ENCODE assay signal across 8 cellular contexts in the genomic region with DNA sequence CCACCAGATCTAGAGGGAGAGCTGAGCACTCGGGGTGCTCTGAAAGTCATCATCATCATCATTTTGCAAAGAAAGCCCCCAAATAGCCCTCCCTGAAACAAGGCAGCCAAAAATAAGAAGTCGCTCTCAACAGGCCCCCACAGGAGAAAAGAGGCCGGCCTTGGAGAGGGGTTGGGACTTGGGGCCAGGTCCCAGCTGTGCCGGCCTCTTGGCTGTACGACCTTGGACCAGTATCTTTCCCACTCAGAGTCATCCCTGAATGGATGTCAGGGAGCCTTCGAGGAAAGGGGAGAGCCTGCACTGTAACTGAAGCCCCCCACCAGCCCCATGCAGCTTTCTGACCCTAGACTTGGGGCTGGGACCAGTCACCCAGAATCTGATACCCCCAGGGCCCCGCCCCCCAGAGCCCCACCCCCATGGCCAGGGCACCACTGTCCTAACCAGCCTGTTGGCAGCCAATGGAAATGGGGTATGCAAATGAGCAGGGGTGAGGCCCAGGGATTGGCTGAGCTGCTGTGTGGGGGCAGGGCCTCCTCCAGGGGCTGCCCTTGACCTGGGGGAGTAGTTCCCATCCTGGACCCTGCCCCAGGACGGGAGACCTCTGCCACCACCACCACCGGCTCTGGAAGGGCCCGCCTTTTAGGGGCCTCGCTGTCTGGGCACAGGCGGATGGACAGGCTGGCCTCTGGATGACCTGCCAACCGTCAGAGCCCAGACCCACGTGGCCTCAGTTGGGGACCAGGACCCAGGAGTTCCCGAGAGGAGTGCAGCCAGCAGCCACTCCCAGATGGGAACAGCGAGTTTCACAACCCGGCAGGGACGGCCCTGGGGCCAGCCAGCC. TPM values are rescaled to one million over a fixed set of nuclear protein-coding genes. Genes with fewer than 3 reads are reported as not detected.
DNase-seq lines count a peak whose midpoint lies in the region; ATAC-seq and TF ChIP-seq lines count a peak whose summit lies in the region.

No MANE protein-coding gene starts in this region.

- H3K9me3 Mint-ChIP-seq in Caco-2 (ENCODE audit: unreplicated experiment) (no peaks in the 10 kb centered on the region), activated B cell treated with CpG ODN at 0.5 μM for 24 hours (no peaks in the 10 kb centered on the region)

- no TSS peak for BruUV-seq in Caco-2 (replicated peaks; lab: Mats Ljungman, UMichigan)

- H3K36me3 Mint-ChIP-seq in Caco-2 (ENCODE audit: insufficient read depth, unreplicated experiment) (peaks cover 5% of the 10 kb centered on the region), activated B cell treated with CpG ODN at 0.5 μM for 24 hours (ENCODE audit: low read depth) (no peaks in the 10 kb centered on the region)

- no peaks in the 10 kb centered on the region for H3K9me3 ChIP-seq in Caco-2
- H3K9me3 ChIP-seq in HUES64 (ENCODE audit: insufficient read depth, low read depth, low read length) = no peaks in the 10 kb centered on the region

- H3K36me3 ChIP-seq in Caco-2 (ENCODE audit: control insufficient read depth, insufficient read depth, low read length) (no peaks in the 10 kb centered on the region; the same call in 1 of the 2 replicates), HUES64 (ENCODE audit: insufficient read depth, low read length) (no peaks in the 10 kb centered on the region)

- ATAC-seq in activated B cell treated with CpG ODN at 0.5 μM for 24 hours (ENCODE audit: low read depth) (peak; percentile 38), GM18511 (IDR thresholded peaks at IDR 0.05; ENCODE audit: unreplicated experiment) (no peak)

- H3K27ac ChIP-seq in HUES64 (ENCODE audit: low read depth, low read length) = no peak overlapping the region

- no peaks in the 10 kb centered on the region for H3K27me3 ChIP-seq in Caco-2 (replicated peaks; ENCODE audit: control insufficient read depth, insufficient read depth, low read length)
- no peaks in the 10 kb centered on the region for H3K27me3 ChIP-seq in HUES64 (ENCODE audit: insufficient read depth, low read length)

- no peak overlapping the region for H3K27ac Mint-ChIP-seq in Caco-2 (ENCODE audit: unreplicated experiment)
- H3K27ac Mint-ChIP-seq in activated B cell treated with CpG ODN at 0.5 μM for 24 hours = no peak overlapping the region

- H3K4me3 Mint-ChIP-seq in Caco-2 (ENCODE audit: unreplicated experiment) (no peak overlapping the region), activated B cell treated with CpG ODN at 0.5 μM for 24 hours (no peak overlapping the region)

- H3K27me3 Mint-ChIP-seq in Caco-2 (ENCODE audit: insufficient read depth, unreplicated experiment) (no peaks in the 10 kb centered on the region), activated B cell treated with CpG ODN at 0.5 μM for 24 hours (no peaks in the 10 kb centered on the region)

- no peak overlapping the region for H3K9ac ChIP-seq in HUES64 (ENCODE audit: low read depth, low read length)

- CTCF ChIA-PET in Caco-2 (lab: Charles Lee) (interaction anchor here (0.6 to 1.2 kb wide), 4 partner anchors 20 to 165 kb away, joined by 3 to 6 read pairs (median 4); no protein-coding TSS in a partner anchor), activated B cell treated with CpG ODN at 0.5 μM for 24 hours (lab: Charles Lee) (no interaction called here)

- 37% methylated on average over 17 of the region's 18 CpGs for WGBS in HUES64

- intact Hi-C loops in Caco-2 (cut with micrococcal nuclease; ENCODE audit: unreplicated experiment) = no loop called here
- intact Hi-C loops in activated B cell treated with CpG ODN at 0.5 μM for 24 hours (cut with micrococcal nuclease) = no loop called here

- POLR2A ChIA-PET in Caco-2 (lab: Charles Lee) = no interaction called here
- POLR2A ChIA-PET in activated B cell treated with CpG ODN at 0.5 μM for 24 hours (lab: Charles Lee) = interaction anchor here (1.9 to 2.8 kb wide), 2 partner anchors 10 to 16 kb away, joined by 6 to 15 read pairs; a partner anchor contains a TSS

- H3K4me1 Mint-ChIP-seq in Caco-2 (ENCODE audit: low read depth, unreplicated experiment) = no peaks in the 10 kb centered on the region
- H3K4me1 Mint-ChIP-seq in activated B cell treated with CpG ODN at 0.5 μM for 24 hours = peaks cover 65% of the 10 kb centered on the region

- TF ChIP-seq CTCF in Caco-2 (IDR thresholded peaks at IDR 0.05; ENCODE audit: insufficient read depth in 1 of 2, low read depth in 1 of 2, low read length in 1 of 2, severe bottlenecking in 1 of 2, unreplicated experiment in 1 of 2) (no peak), activated B cell treated with CpG ODN at 0.5 μM for 24 hours (IDR thresholded peaks at IDR 0.05) (no peak)

- no peak overlapping the region for H3K4me3 ChIP-seq in Caco-2 (ENCODE audit: low read depth, low read length)
- peak overlapping the region; percentile 41 for H3K4me3 ChIP-seq in HUES64 (ENCODE audit: low read length)

- H3K4me1 ChIP-seq in Caco-2 = peaks cover 26% of the 10 kb centered on the region
- H3K4me1 ChIP-seq in HUES64 (ENCODE audit: insufficient read depth, low read length) = peaks cover 4% of the 10 kb centered on the region

- DNase-seq in Caco-2 (peak; percentile 80 to 81), activated B cell treated with CpG ODN at 0.5 μM for 24 hours (no peak), medulla oblongata (ENCODE audit: extremely low spot score) (peak; percentile 49), kidney tubule cell (ENCODE audit: low spot score) (no peak), SHP77 treated with DMSO at 0.1 percent for 48 hours (lab: John Stamatoyannopoulos, UW) (no peak)
- DNase-seq in central memory CD4-positive, alpha-beta T cell = no peak

RNA-seq across cellular contexts. Expression of a gene that starts 15.4 kb away (rescaled TPM):
- 24.1 and 25.9 TPM in 2 replicates for total RNA-seq in Caco-2 (2022)
- 2.0 TPM for polyA plus RNA-seq in HUES64 (2013, experiment 1 of 2)
- polyA plus RNA-seq in HUES64 (2013, experiment 2 of 2) = 3.4 TPM
- 27.3 and 35.0 TPM in 2 replicates for total RNA-seq in activated B cell treated with CpG ODN at 0.5 μM for 24 hours

Comparison
In these comparisons a context has a peak if more than half of its experiments do, and no peak if none do; other contexts are left out.
1. DNase-seq: peak in Caco-2 (2 of 2) and medulla oblongata (single experiment); none in activated B cell treated with CpG ODN at 0.5 μM for 24 hours (single experiment), central memory CD4-positive, alpha-beta T cell (single experiment), kidney tubule cell (single experiment) and SHP77 treated with DMSO at 0.1 percent for 48 hours (single experiment).